In genomic region chr10:125953778-125954385, GRCh38 we compare ENCODE assay signal across 19 cellular contexts. TPM values are rescaled to one million over a fixed set of nuclear protein-coding genes. Genes with fewer than 3 reads are reported as not detected.
DNase-seq lines count a peak whose midpoint lies in the region; ATAC-seq, FAIRE-seq and TF ChIP-seq lines count a peak whose summit lies in the region.
"Had no signal": no experiment of that assay in that cellular context is flagged by ENCODE, and none has a peak within 500 bp of the region (broad histone marks: within the 10 kb centered on the region; RNA-seq: fewer than 3 reads in every experiment).

No MANE protein-coding gene starts in this region.

- H3K36me3 ChIP-seq in HepG2 (replicated peaks in 1 of 2; ENCODE audit: control insufficient read depth in 1 of 2, insufficient read depth in 2 of 2, low read length in 2 of 2) (no peaks in the 10 kb centered on the region), right lobe of liver (no peaks in the 10 kb centered on the region), K562 (ENCODE audit: control insufficient read depth, insufficient read depth, low read length) (no peaks in the 10 kb centered on the region), uterus (no peaks in the 10 kb centered on the region), small intestine (ENCODE audit: control insufficient read depth in 2 of 2, insufficient read depth in 2 of 2, low read length in 2 of 2) (no peaks in the 10 kb centered on the region)

- no peaks in the 10 kb centered on the region for H3K79me2 ChIP-seq in HepG2 (ENCODE audit: insufficient read depth, low read length)
- H3K79me2 ChIP-seq in K562 (ENCODE audit: control insufficient read depth, insufficient read depth, low read length), result no peaks in the 10 kb centered on the region

- H3K27me3 ChIP-seq in HepG2 (ENCODE audit: control insufficient read depth in 1 of 2, insufficient read depth in 2 of 2, low read length in 2 of 2) (peaks cover 0 to 4% of the 10 kb centered on the region in 2 experiments; a peak in 1 of 5 replicates), right lobe of liver (no peaks in the 10 kb centered on the region), K562 (ENCODE audit: control insufficient read depth in 2 of 2, insufficient read depth in 2 of 2, low read length in 2 of 2) (no peaks in the 10 kb centered on the region), uterus (no peaks in the 10 kb centered on the region), small intestine (ENCODE audit: control insufficient read depth in 2 of 2, insufficient read depth in 2 of 2, low read length in 2 of 2) (no peaks in the 10 kb centered on the region)

- peak; percentile 5 for DNase-seq in DMS 273 (lab: John Stamatoyannopoulos, UW; ENCODE audit: unreplicated experiment)
- DNase-seq in DMS 273 treated with DMSO at 0.1 percent for 48 hours (lab: John Stamatoyannopoulos, UW), result no peak
- DNase-seq in HepG2 (ENCODE audit: low spot score), result no peak
- DNase-seq in right lobe of liver, result no peak
- no peak for DNase-seq in K562 (ENCODE audit: extremely low read depth in 1 of 4, low spot score in 3 of 4)
- DNase-seq in uterus, result no peak
- DNase-seq in small intestine, result no peak
- DNase-seq: H7, KBM-7, NCI-H187, NCI-H446, NCI-H526 treated with DMSO at 0.1 percent for 48 hours, PC-9, T-helper 1 cell had no signal

- TF ChIP-seq POLR2A in HepG2 (IDR thresholded peaks at IDR 0.05; ENCODE audit: insufficient read depth in 1 of 2, low read depth in 2 of 2, low read length in 2 of 2) (no peak), right lobe of liver (IDR thresholded peaks at IDR 0.05) (no peak), K562 (conservative IDR thresholded peaks at IDR 0.05) (no peak), uterus (IDR thresholded peaks at IDR 0.05) (no peak)

- H4K20me1 ChIP-seq in HepG2 (ENCODE audit: insufficient read depth, low read length) (no peaks in the 10 kb centered on the region), K562 (replicated peaks; ENCODE audit: control insufficient read depth, insufficient read depth, low read length) (no peaks in the 10 kb centered on the region)

- TF ChIP-seq EP300 in HepG2 (IDR thresholded peaks at IDR 0.05; ENCODE audit: low read depth in 2 of 2, low read length in 2 of 2), result no peak
- no peak for TF ChIP-seq EP300 in HepG2 (CRISPR knock-in tag; IDR thresholded peaks at IDR 0.05; ENCODE audit: borderline replicate concordance)
- TF ChIP-seq EP300 in K562 (IDR thresholded peaks at IDR 0.05; ENCODE audit: low read length), result no peak

- no peak for TF ChIP-seq RAD21 in HepG2 (CRISPR knock-in tag; IDR thresholded peaks at IDR 0.05)
- no peak for TF ChIP-seq RAD21 in K562 (CRISPR knock-in tag; conservative IDR thresholded peaks at IDR 0.05 in 1 of 2, IDR thresholded peaks at IDR 0.05 in 1 of 2)

- POLR2A ChIA-PET in HepG2 (lab: Yijun Ruan, JAX) (no interaction called here), K562 (lab: Yijun Ruan, JAX) (interaction anchor here (0.6 kb wide), 1 partner anchor 247 kb away, joined by 3 read pairs; no protein-coding TSS in a partner anchor)

- no peak overlapping the region for H3K4me2 ChIP-seq in HepG2 (ENCODE audit: low read depth, low read length)
- H3K4me2 ChIP-seq in K562 (ENCODE audit: insufficient read depth, low read length), result no peak overlapping the region
- H3K4me2 ChIP-seq: PC-9 had no signal

- H3K9me3 ChIP-seq in HepG2 (ENCODE audit: low read length) (peaks cover 20% of the 10 kb centered on the region), right lobe of liver (no peaks in the 10 kb centered on the region), K562 (replicated peaks; ENCODE audit: control insufficient read depth, insufficient read depth, low read depth, low read length) (no peaks in the 10 kb centered on the region), uterus (peaks cover 0 to 6% of the 10 kb centered on the region in 2 donors), small intestine (ENCODE audit: control insufficient read depth, low read depth) (peaks cover 4% of the 10 kb centered on the region)

- peaks cover 16% of the 10 kb centered on the region for H3K4me1 ChIP-seq in HepG2 (ENCODE audit: insufficient read depth, low read length)
- no peaks in the 10 kb centered on the region for H3K4me1 ChIP-seq in right lobe of liver
- H3K4me1 ChIP-seq in K562 (replicated peaks in 1 of 2; ENCODE audit: control insufficient read depth in 2 of 2, insufficient read depth in 2 of 2, low read length in 2 of 2), result no peaks in the 10 kb centered on the region
- H3K4me1 ChIP-seq in uterus, result no peaks in the 10 kb centered on the region
- H3K4me1 ChIP-seq in small intestine (ENCODE audit: control insufficient read depth in 2 of 2, insufficient read depth in 1 of 2, low read depth in 1 of 2, low read length in 1 of 2), result no peaks in the 10 kb centered on the region

- no peaks in the 10 kb centered on the region for H3K9me1 ChIP-seq in K562 (ENCODE audit: control insufficient read depth, insufficient read depth, low read length)

- FAIRE-seq in HepG2 (lab: Jason Lieb, UNC), result no peak
- no peak for FAIRE-seq in K562 (lab: Jason Lieb, UNC)
- FAIRE-seq in small intestine (lab: Jason Lieb, UNC), result no peak
- FAIRE-seq: GM12892, GM18507 had no signal

- in situ Hi-C loops in HepG2 (cut with HindIII; ENCODE audit: extremely low pct_ligation_motif_present, low pct_unique_long_range_greater_than_20kb), result no loop called here
- in situ Hi-C loops in K562 (cut with MboI), result no loop called here

- H2AFZ ChIP-seq in HepG2 (ENCODE audit: low read length) (no peak overlapping the region), K562 (ENCODE audit: low read depth, low read length) (no peak overlapping the region)
- H2AFZ ChIP-seq: PC-9 had no signal

- CTCF ChIA-PET in HepG2 (lab: Yijun Ruan, JAX; ENCODE audit: low intra/inter-chr PET ratio, low total read pairs) (no interaction called here), K562 (lab: Yijun Ruan, JAX; ENCODE audit: low intra/inter-chr PET ratio) (no interaction called here)

- H3K4me3 ChIP-seq in HepG2 (replicated peaks in 1 of 3; ENCODE audit: insufficient read depth in 1 of 3, low read depth in 2 of 3, low read length in 3 of 3), result no peak overlapping the region
- H3K4me3 ChIP-seq in right lobe of liver, result no peak overlapping the region
- no peak overlapping the region for H3K4me3 ChIP-seq in K562
- no peak overlapping the region for H3K4me3 ChIP-seq in uterus
- H3K4me3 ChIP-seq in small intestine (ENCODE audit: low read depth in 1 of 2, low read length in 2 of 2), result no peak overlapping the region
- H3K4me3 ChIP-seq: PC-9 had no signal

- BruUV-seq in HepG2 (replicated peaks; lab: Mats Ljungman, UMichigan) (no TSS peak), K562 (replicated peaks; lab: Mats Ljungman, UMichigan) (no TSS peak)

- ATAC-seq in HepG2, result no peak
- no peak for ATAC-seq in right lobe of liver
- no peak for ATAC-seq in K562
- ATAC-seq in HG03159 (IDR thresholded peaks at IDR 0.05; ENCODE audit: unreplicated experiment), result no peak

- no peak for TF ChIP-seq CTCF in HepG2 (CRISPR knock-in tag; IDR thresholded peaks at IDR 0.05)
- no peak for TF ChIP-seq CTCF in right lobe of liver (IDR thresholded peaks at IDR 0.05)
- TF ChIP-seq CTCF in K562 (IDR thresholded peaks at IDR 0.05 in 2 of 3, conservative IDR thresholded peaks at IDR 0.05 in 1 of 3; ENCODE audit: insufficient read depth in 2 of 3, low read depth in 1 of 3, low read length in 3 of 3), result no peak
- TF ChIP-seq CTCF in uterus (IDR thresholded peaks at IDR 0.05), result no peak

- intact Hi-C loops in HepG2 (cut with micrococcal nuclease; ENCODE audit: unreplicated experiment) (no loop called here), right lobe of liver (cut with DNase I) (no loop called here), K562 (cut with micrococcal nuclease) (no loop called here), uterus (cut with DNase I; ENCODE audit: low total_unique reads) (no loop called here)

- H3K9ac ChIP-seq in HepG2 (ENCODE audit: insufficient read depth, low read depth, low read length), result no peak overlapping the region
- no peak overlapping the region for H3K9ac ChIP-seq in K562 (ENCODE audit: insufficient read depth in 1 of 2, low read depth in 2 of 2, low read length in 2 of 2)

- H3K27ac ChIP-seq in HepG2 (ENCODE audit: extremely low read length, insufficient read depth, low read length), result no peak overlapping the region
- H3K27ac ChIP-seq in right lobe of liver, result no peak overlapping the region
- H3K27ac ChIP-seq in K562 (ENCODE audit: extremely low read depth, low read depth, low read length), result no peak overlapping the region
- H3K27ac ChIP-seq in uterus, result no peak overlapping the region
- H3K27ac ChIP-seq in small intestine (ENCODE audit: low read depth in 1 of 2, low read length in 1 of 2), result no peak overlapping the region
- H3K27ac ChIP-seq: 22Rv1, PC-9 had no signal

- 15% methylated on average over 9 of the region's 9 CpGs for WGBS in HepG2 (ENCODE audit: low lambda C conversion rate)
- 74% methylated on average over 5 of the region's 9 CpGs for WGBS in right lobe of liver (ENCODE audit: insufficient coverage, low coverage, low lambda C conversion rate, missing lambda C conversion rate)
- 2% methylated on average over 9 of the region's 9 CpGs for WGBS in K562 (ENCODE audit: insufficient coverage, low coverage, missing lambda C conversion rate)
- WGBS in small intestine, 3 donors, result 91 to 96% (median 95%) methylated on average over 9 of the region's 9 CpGs

RNA-seq across cellular contexts. Expression of gene FANK1, which starts 57.5 kb away (rescaled TPM):
- not detected in 2 replicates for total RNA-seq in HepG2 (2016; rRNA removed; fragmentation: Illumina TruSeq; extraction: Trizol)
- total RNA-seq in HepG2 (2016; cell fraction: cytosol; rRNA removed; fragmentation: Illumina TruSeq; extraction: Trizol; ENCODE audit: low read depth), result not detected in 2 replicates
- total RNA-seq in HepG2 (2016; cell fraction: insoluble cytoplasmic fraction; rRNA removed; fragmentation: Illumina TruSeq; extraction: Trizol), result not detected in 2 replicates
- total RNA-seq in HepG2 (2016; cell fraction: membrane; rRNA removed; fragmentation: Illumina TruSeq; extraction: Trizol), result 0.28 TPM in 1 of 2 replicates, not detected in the other
- total RNA-seq in HepG2 (2016; cell fraction: nucleus; rRNA removed; fragmentation: Illumina TruSeq; extraction: Trizol), result not detected in 2 replicates
- 0.08 and 0.22 TPM in 2 replicates for polyA plus RNA-seq in HepG2 (2011; rRNA removed)
- polyA plus RNA-seq in HepG2 (2011; cell fraction: cytosol; rRNA removed), result 0.06 and 0.07 TPM in 2 replicates
- 0.45 and 0.50 TPM in 2 replicates for polyA plus RNA-seq in HepG2 (2011; cell fraction: nucleus; rRNA removed)
- polyA plus RNA-seq in HepG2 (2012), result 0.28 TPM in 1 of 2 replicates, not detected in the other
- polyA plus RNA-seq in HepG2 (2016; cell fraction: cytosol; fragmentation: Illumina TruSeq; extraction: Trizol; ENCODE audit: low read depth), result not detected in 2 replicates
- not detected in 2 replicates for polyA plus RNA-seq in HepG2 (2016; cell fraction: insoluble cytoplasmic fraction; fragmentation: Illumina TruSeq; extraction: Trizol; ENCODE audit: low read depth)
- 0.19 TPM in 1 of 2 replicates, not detected in the other for polyA plus RNA-seq in HepG2 (2016; cell fraction: membrane; fragmentation: Illumina TruSeq; extraction: Trizol; ENCODE audit: low read depth)
- polyA plus RNA-seq in HepG2 (2016; cell fraction: nucleus; fragmentation: Illumina TruSeq; extraction: Trizol; ENCODE audit: insufficient read depth, low read depth), result not detected in 2 replicates
- polyA minus RNA-seq in HepG2 (2011; rRNA and poly(A)+ RNA removed; ENCODE audit: low replicate concordance), result 0.49 TPM in 1 of 2 replicates, not detected in the other
- not detected in 2 replicates for polyA minus RNA-seq in HepG2 (2011; cell fraction: cytosol; rRNA and poly(A)+ RNA removed)
- 0.25 and 0.64 TPM in 2 replicates for polyA minus RNA-seq in HepG2 (2011; cell fraction: nucleus; rRNA and poly(A)+ RNA removed)
- total RNA-seq in right lobe of liver, result under 1 TPM in 1 of 6 experiments, not detected in 5; 0.18 TPM
- 1.7 TPM in 2 replicates for total RNA-seq in K562 (2011; cell fraction: chromatin; rRNA removed; ENCODE audit: low replicate concordance)
- total RNA-seq in K562 (2011; cell fraction: nucleolus; rRNA removed), result 0.50 and 0.79 TPM in 2 replicates
- total RNA-seq in K562 (2011; cell fraction: nucleoplasm; rRNA removed), result 0.61 and 0.66 TPM in 2 replicates
- 0.18 and 0.29 TPM in 2 replicates for total RNA-seq in K562 (2014; rRNA removed)
- 0.38 and 0.55 TPM in 2 replicates for total RNA-seq in K562 (2014; rRNA removed; fragmentation: Illumina TruSeq; extraction: Trizol)
- total RNA-seq in K562 (2015; rRNA removed; fragmentation: Illumina TruSeq; extraction: Trizol), result 0.41 and 0.87 TPM in 2 replicates
- total RNA-seq in K562 (2021), result 0.22 and 0.51 TPM in 2 replicates
- polyA plus RNA-seq in K562 (2011; rRNA removed), result 0.74 and 0.93 TPM in 2 replicates
- 0.12 and 0.53 TPM in 2 replicates for polyA plus RNA-seq in K562 (2011; cell fraction: cytosol; rRNA removed)
- 2.6 and 3.5 TPM in 2 replicates for polyA plus RNA-seq in K562 (2011; cell fraction: nucleus; rRNA removed)
- polyA plus RNA-seq in K562 (2012), result 0.36 and 0.56 TPM in 2 replicates
- 0.35 and 0.48 TPM in 2 replicates for polyA plus RNA-seq in K562 (2014; fragmentation: Illumina TruSeq; extraction: Trizol)
- polyA plus RNA-seq in K562 (2014; fragmentation: Nextera tagmentation; extraction: Ambion mirVana), result under 1 TPM in 1 of 2 experiments, not detected in 1; 0.11 TPM
- 0.86 and 2.3 TPM in 2 replicates for polyA plus RNA-seq in K562 (2014; rRNA removed)
- 0.21 and 1.5 TPM in 2 replicates for polyA minus RNA-seq in K562 (2011; rRNA and poly(A)+ RNA removed)
- polyA minus RNA-seq in K562 (2011; cell fraction: cytosol; rRNA and poly(A)+ RNA removed), result not detected in 2 replicates
- 0.67 and 1.9 TPM in 2 replicates for polyA minus RNA-seq in K562 (2011; cell fraction: nucleus; rRNA and poly(A)+ RNA removed)
- total RNA-seq in uterus, result 1 to 10 TPM in 3 of 4 donors, under 1 TPM in 1; 0.26 to 6.8 (median 4.6) TPM
- polyA plus RNA-seq in small intestine, result 1 to 10 TPM; 1.5 to 4.0 (median 1.6) TPM
- polyA plus RNA-seq: CD14-positive monocyte had no signal
